21 cellular contexts compared by ENCODE assay signal in genomic region chr1:147721711-147722110, GRCh38. TPM values are rescaled to one million over a fixed set of nuclear protein-coding genes. Genes with fewer than 3 reads are reported as not detected.
DNase-seq lines count a peak whose midpoint lies in the region; ATAC-seq, FAIRE-seq and TF ChIP-seq lines count a peak whose summit lies in the region.
"Had no signal": no experiment of that assay in that cellular context is flagged by ENCODE, and none has a peak within 500 bp of the region (broad histone marks: within the 10 kb centered on the region; RNA-seq: fewer than 3 reads in every experiment).

No MANE protein-coding gene starts in this region.

- peaks cover 6% of the 10 kb centered on the region for H3K9me3 Mint-ChIP-seq in activated T-helper 1 cell treated with anti-CD3 and anti-CD28 coated beads, Interleukin-12 subunit alpha, Interleukin-12 subunit beta, Interleukin-2, Interleukin-4 antibody, amounts not matched to agents 30 ng/mL and 10 ng/mL and 1 ng/mL, durations not matched to agents 14 hours and 24 hours and 36 hours
- H3K9me3 Mint-ChIP-seq: effector memory CD8-positive, alpha-beta T cell had no signal

- H3K27ac ChIP-seq in keratinocyte (ENCODE audit: control insufficient read depth, insufficient read depth, low read length), result no peak overlapping the region
- no peak overlapping the region for H3K27ac ChIP-seq in dorsolateral prefrontal cortex
- H3K27ac ChIP-seq: BLaER1 treated with 17β-estradiol and CSF1 and Interleukin-3, amounts not matched to agents 10 nM and 100 nM had no signal

- H4K20me1 ChIP-seq in keratinocyte (ENCODE audit: control insufficient read depth, extremely low read depth, insufficient read depth, low read length), result no peaks in the 10 kb centered on the region
- H4K20me1 ChIP-seq: BLaER1 treated with 17β-estradiol and CSF1 and Interleukin-3, amounts not matched to agents 10 nM and 100 nM had no signal

- no peak overlapping the region for H3K4me3 Mint-ChIP-seq in activated T-helper 1 cell treated with anti-CD3 and anti-CD28 coated beads, Interleukin-12 subunit alpha, Interleukin-12 subunit beta, Interleukin-2, Interleukin-4 antibody, amounts not matched to agents 30 ng/mL and 10 ng/mL and 1 ng/mL, durations not matched to agents 14 hours and 24 hours and 36 hours
- H3K4me3 Mint-ChIP-seq: activated naive CD8-positive, alpha-beta T cell treated with anti-CD3 and anti-CD28 coated beads for 36 hours; activated T-helper 17 cell treated with anti-CD3 and anti-CD28 coated beads, Interleukin-2, amount 50 U/mL, for 72 hours; effector memory CD8-positive, alpha-beta T cell; nephron; T-cell had no signal

- H3K27me3 ChIP-seq in keratinocyte (ENCODE audit: control insufficient read depth, extremely low read depth, insufficient read depth, low read length), result no peaks in the 10 kb centered on the region
- H3K27me3 ChIP-seq in dorsolateral prefrontal cortex, result peaks cover 0 to 42% (median 5%) of the 10 kb centered on the region in 45 donors
- H3K27me3 ChIP-seq: BLaER1 treated with 17β-estradiol and CSF1 and Interleukin-3, amounts not matched to agents 10 nM and 100 nM had no signal

- H3K27ac Mint-ChIP-seq in activated T-helper 1 cell treated with anti-CD3 and anti-CD28 coated beads, Interleukin-12 subunit alpha, Interleukin-12 subunit beta, Interleukin-2, Interleukin-4 antibody, amounts not matched to agents 30 ng/mL and 10 ng/mL and 1 ng/mL, durations not matched to agents 14 hours and 24 hours and 36 hours, result no peak overlapping the region
- H3K27ac Mint-ChIP-seq: activated naive CD8-positive, alpha-beta T cell treated with anti-CD3 and anti-CD28 coated beads for 36 hours; activated T-helper 17 cell treated with anti-CD3 and anti-CD28 coated beads, Interleukin-2, amount 50 U/mL, for 72 hours; nephron; T-cell had no signal

- H3K4me3 ChIP-seq in AG10803 (ENCODE audit: low read length) (no peak overlapping the region), keratinocyte (ENCODE audit: control insufficient read depth in 2 of 3, extremely low read depth in 1 of 3, insufficient read depth in 2 of 3, low read depth in 1 of 3, low read length in 3 of 3) (no peak overlapping the region), dorsolateral prefrontal cortex (no peak overlapping the region)
- H3K4me3 ChIP-seq: BLaER1 treated with 17β-estradiol and CSF1 and Interleukin-3, amounts not matched to agents 10 nM and 100 nM had no signal

- TF ChIP-seq CTCF in AG10803 (conservative IDR thresholded peaks at IDR 0.05; ENCODE audit: low read length) (no peak), keratinocyte (optimal IDR thresholded peaks at IDR 0.05 in 1 of 3, IDR thresholded peaks at IDR 0.05 in 1 of 3, conservative IDR thresholded peaks at IDR 0.05 in 1 of 3; ENCODE audit: extremely low read depth in 1 of 3, insufficient read depth in 2 of 3, low read length in 3 of 3) (no peak), dorsolateral prefrontal cortex (IDR thresholded peaks at IDR 0.05 in 54 of 56, conservative IDR thresholded peaks at IDR 0.05 in 2 of 56; ENCODE audit: low read depth in 1 of 56, partially characterized antibody in 56 of 56) (no peak)

- H3K4me1 Mint-ChIP-seq in activated T-helper 1 cell treated with anti-CD3 and anti-CD28 coated beads, Interleukin-12 subunit alpha, Interleukin-12 subunit beta, Interleukin-2, Interleukin-4 antibody, amounts not matched to agents 30 ng/mL and 10 ng/mL and 1 ng/mL, durations not matched to agents 14 hours and 24 hours and 36 hours (ENCODE audit: low read depth), result peaks cover 4% of the 10 kb centered on the region

- DNase-seq in AG10803 (ENCODE audit: low read depth) (peak; percentile 37), NCI-H226 (peak; percentile 32), T47D (ENCODE audit: low read depth in 1 of 2, low spot score in 1 of 2) (peak; percentile 24 to 92), keratinocyte (ENCODE audit: low read depth, low spot score) (no peak), GF-D8 (lab: John Stamatoyannopoulos, UW) (no peak), dorsolateral prefrontal cortex (no peak)
- DNase-seq in activated T-helper 1 cell treated with anti-CD3 and anti-CD28 coated beads, Interleukin-12 subunit alpha, Interleukin-12 subunit beta, Interleukin-2, Interleukin-4 antibody, amounts not matched to agents 30 ng/mL and 10 ng/mL and 1 ng/mL, durations not matched to agents 14 hours and 24 hours and 36 hours (ENCODE audit: low spot score), result no peak
- DNase-seq: activated CD4-positive, alpha-beta T cell treated with anti-CD3 and anti-CD28 coated beads for 48 hours; activated naive CD8-positive, alpha-beta T cell treated with anti-CD3 and anti-CD28 coated beads for 36 hours; effector memory CD8-positive, alpha-beta T cell; glutamatergic neuron; SHP77; substantia nigra; T-cell had no signal

- peak; percentile 79 for FAIRE-seq in keratinocyte (lab: Jason Lieb, UNC)
- FAIRE-seq: A204.1, colon had no signal

- no peak for ATAC-seq in SK-N-SH treated with all-trans-retinoic acid at 6 μM for 48 hours
- ATAC-seq: activated T-helper 17 cell treated with anti-CD3 and anti-CD28 coated beads, Interleukin-2, amount 50 U/mL, for 72 hours; effector memory CD8-positive, alpha-beta T cell; left lobe of liver; T-cell had no signal

- no peaks in the 10 kb centered on the region for H3K36me3 Mint-ChIP-seq in activated T-helper 1 cell treated with anti-CD3 and anti-CD28 coated beads, Interleukin-12 subunit alpha, Interleukin-12 subunit beta, Interleukin-2, Interleukin-4 antibody, amounts not matched to agents 30 ng/mL and 10 ng/mL and 1 ng/mL, durations not matched to agents 14 hours and 24 hours and 36 hours (ENCODE audit: low read depth)
- H3K36me3 Mint-ChIP-seq: activated naive CD8-positive, alpha-beta T cell treated with anti-CD3 and anti-CD28 coated beads for 36 hours had no signal

- no peaks in the 10 kb centered on the region for H3K9me3 ChIP-seq in keratinocyte (ENCODE audit: control insufficient read depth, low read depth, low read length)

- intact Hi-C loops in activated T-helper 1 cell treated with anti-CD3 and anti-CD28 coated beads, Interleukin-12 subunit alpha, Interleukin-12 subunit beta, Interleukin-2, Interleukin-4 antibody, amounts not matched to agents 30 ng/mL and 10 ng/mL and 1 ng/mL, durations not matched to agents 14 hours and 24 hours and 36 hours (cut with micrococcal nuclease), result no loop called here
- intact Hi-C loops in dorsolateral prefrontal cortex (cut with DNase I), result loop anchor here in 1 of 2 donors (10.0 kb wide), 1 partner anchor 173 kb away; no protein-coding TSS in a partner anchor

- no peak overlapping the region for H3K9ac ChIP-seq in keratinocyte (ENCODE audit: control insufficient read depth, extremely low read depth, insufficient read depth, low read length)
- H3K9ac ChIP-seq: BLaER1 treated with 17β-estradiol and CSF1 and Interleukin-3, amounts not matched to agents 10 nM and 100 nM had no signal

- H3K9me1 ChIP-seq in keratinocyte (ENCODE audit: control insufficient read depth, extremely low read depth, insufficient read depth, low read length), result no peaks in the 10 kb centered on the region

- dilution Hi-C loops in keratinocyte (cut with MboI; ENCODE audit: extremely low pct_ligation_motif_present, low sequenced_read_pairs), result no loop called here

- H3K27me3 Mint-ChIP-seq in activated T-helper 1 cell treated with anti-CD3 and anti-CD28 coated beads, Interleukin-12 subunit alpha, Interleukin-12 subunit beta, Interleukin-2, Interleukin-4 antibody, amounts not matched to agents 30 ng/mL and 10 ng/mL and 1 ng/mL, durations not matched to agents 14 hours and 24 hours and 36 hours (ENCODE audit: insufficient read depth), result peaks cover 11% of the 10 kb centered on the region

- no peaks in the 10 kb centered on the region for H3K79me2 ChIP-seq in keratinocyte (ENCODE audit: control insufficient read depth, insufficient read depth, low read length)

- no peak overlapping the region for H2AFZ ChIP-seq in keratinocyte (ENCODE audit: control insufficient read depth, low read length)

- H3K36me3 ChIP-seq in keratinocyte (ENCODE audit: control insufficient read depth in 2 of 2, extremely low read depth in 1 of 2, insufficient read depth in 2 of 2, low read length in 2 of 2), result no peaks in the 10 kb centered on the region

- no peak overlapping the region for H3K4me2 ChIP-seq in keratinocyte (ENCODE audit: control insufficient read depth, extremely low read depth, insufficient read depth, low read depth, low read length)

- in situ Hi-C loops in T47D (cut with HindIII; ENCODE audit: low pct_unique_long_range_greater_than_20kb, low sequenced_read_pairs), result no loop called here

- peaks cover 15% of the 10 kb centered on the region for H3K4me1 ChIP-seq in keratinocyte (ENCODE audit: control insufficient read depth, extremely low read depth, insufficient read depth, low read length)

TF ChIP-seq in SK-N-SH treated with all-trans-retinoic acid at 6 μM for 48 hours, 23 proteins besides CTCF, POLR2A, EP300 and RAD21:
- no peak for TF ChIP-seq ARNTL (CRISPR knock-in tag; IDR thresholded peaks at IDR 0.05; ENCODE audit: borderline replicate concordance, low read depth)
- TF ChIP-seq PPARA (CRISPR knock-in tag; IDR thresholded peaks at IDR 0.05; ENCODE audit: borderline replicate concordance), result no peak
TF ChIP-seq in SK-N-SH treated with all-trans-retinoic acid at 6 μM for 48 hours: peak in this region for 0.

RNA-seq across cellular contexts. Expression of gene GJA5, which starts 38.7 kb away (rescaled TPM):
- polyA plus RNA-seq in keratinocyte, result 44.0 to 83.1 TPM (median 82.1 TPM) in 3 replicates
- 5.1 TPM for polyA plus RNA-seq in keratinocyte (2011; ENCODE audit: low read depth)
- 27.6 and 39.6 TPM in 2 replicates for polyA plus RNA-seq in keratinocyte (2011; cell fraction: cytosol; rRNA removed)
- polyA plus RNA-seq in keratinocyte (2011; cell fraction: nucleus; rRNA removed), result 199 and 206 TPM in 2 replicates
- 20.2 and 58.0 TPM in 2 replicates for polyA plus RNA-seq in keratinocyte (2012; ENCODE audit: low replicate concordance)
- polyA minus RNA-seq in keratinocyte, result 72.2 to 139 TPM (median 125 TPM) in 3 replicates
- 35.7 TPM for polyA minus RNA-seq in keratinocyte (2011; cell fraction: cytosol; rRNA and poly(A)+ RNA removed)
- polyA minus RNA-seq in keratinocyte (2011; cell fraction: nucleus; rRNA and poly(A)+ RNA removed), result 121 and 172 TPM in 2 replicates
- not detected in 2 replicates for total RNA-seq in activated T-helper 1 cell treated with anti-CD3 and anti-CD28 coated beads, Interleukin-12 subunit alpha, Interleukin-12 subunit beta, Interleukin-2, Interleukin-4 antibody, amounts not matched to agents 30 ng/mL and 10 ng/mL and 1 ng/mL, durations not matched to agents 14 hours and 24 hours and 36 hours
- 10 to 100 TPM in 3 of 120 experiments, 1 to 10 TPM in 111, under 1 TPM in 6; 0.48 to 18.6 (median 2.7) TPM for total RNA-seq in dorsolateral prefrontal cortex
- total RNA-seq: activated naive CD8-positive, alpha-beta T cell treated with anti-CD3 and anti-CD28 coated beads for 36 hours; activated T-helper 17 cell treated with anti-CD3 and anti-CD28 coated beads, Interleukin-2, amount 50 U/mL, for 72 hours; T-cell had no signal

RNA-seq across cellular contexts. Expression of gene ACP6, which starts 51.4 kb away (rescaled TPM):
- polyA plus RNA-seq in keratinocyte, result 7.4 to 8.0 TPM (median 8.0 TPM) in 3 replicates
- 3.4 TPM for polyA plus RNA-seq in keratinocyte (2011; ENCODE audit: low read depth)
- 3.9 and 6.2 TPM in 2 replicates for polyA plus RNA-seq in keratinocyte (2011; cell fraction: cytosol; rRNA removed)
- 17.9 and 19.9 TPM in 2 replicates for polyA plus RNA-seq in keratinocyte (2011; cell fraction: nucleus; rRNA removed)
- 7.0 and 8.9 TPM in 2 replicates for polyA plus RNA-seq in keratinocyte (2012; ENCODE audit: low replicate concordance)
- polyA minus RNA-seq in keratinocyte, result 4.1 to 6.6 TPM (median 6.1 TPM) in 3 replicates
- 4.4 TPM for polyA minus RNA-seq in keratinocyte (2011; cell fraction: cytosol; rRNA and poly(A)+ RNA removed)
- 3.5 and 7.8 TPM in 2 replicates for polyA minus RNA-seq in keratinocyte (2011; cell fraction: nucleus; rRNA and poly(A)+ RNA removed)
- 14.1 and 14.7 TPM in 2 replicates for total RNA-seq in activated T-helper 1 cell treated with anti-CD3 and anti-CD28 coated beads, Interleukin-12 subunit alpha, Interleukin-12 subunit beta, Interleukin-2, Interleukin-4 antibody, amounts not matched to agents 30 ng/mL and 10 ng/mL and 1 ng/mL, durations not matched to agents 14 hours and 24 hours and 36 hours
- total RNA-seq in dorsolateral prefrontal cortex, result 10 to 100 TPM; 11.1 to 41.7 (median 20.0) TPM

Comparison
In these comparisons a context has a peak if more than half of its experiments do, and no peak if none do; other contexts are left out.
1. DNase-seq: peak in AG10803 (single experiment), NCI-H226 (single experiment) and T47D (2 of 2); none in keratinocyte (single experiment), activated T-helper 1 cell treated with anti-CD3 and anti-CD28 coated beads, Interleukin-12 subunit alpha, Interleukin-12 subunit beta, Interleukin-2, Interleukin-4 antibody, amounts not matched to agents 30 ng/mL and 10 ng/mL and 1 ng/mL, durations not matched to agents 14 hours and 24 hours and 36 hours (single experiment), GF-D8 (single experiment) and dorsolateral prefrontal cortex (0 of 10).